In the genomic region with DNA sequence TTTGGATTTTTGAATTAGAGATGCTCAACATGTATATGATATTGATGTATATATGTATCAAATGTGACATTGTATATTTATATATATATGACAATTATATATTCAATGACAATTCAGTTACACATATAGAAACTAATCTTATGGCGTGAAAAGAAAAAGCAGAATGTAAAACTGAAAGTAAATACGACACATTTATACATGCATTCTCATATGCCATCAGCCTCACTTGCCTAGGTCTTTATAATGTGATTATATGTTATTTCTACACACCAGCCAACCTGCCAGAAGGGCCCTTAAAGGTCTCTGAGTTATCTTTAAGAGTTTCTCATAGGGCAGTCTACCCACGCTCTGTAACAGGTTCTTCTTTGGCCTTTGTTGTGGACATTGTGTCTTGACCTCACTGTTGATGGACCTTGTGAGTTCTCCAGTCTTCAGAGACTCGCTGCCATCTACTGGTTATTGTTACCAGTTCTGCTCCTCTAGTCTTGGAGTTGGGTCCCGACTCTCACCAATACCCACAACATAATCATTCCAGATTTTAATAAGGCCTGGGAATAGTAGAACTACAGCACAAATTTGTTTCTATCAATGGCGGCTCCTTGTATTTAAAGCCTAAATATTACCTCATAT, we compare ENCODE assay signal across 8 cellular contexts.
DNase-seq lines count a peak whose midpoint lies in the region; ATAC-seq and TF ChIP-seq lines count a peak whose summit lies in the region.

No MANE protein-coding gene starts in this region.

- peak; percentile 24 for TF ChIP-seq CTCF in AG04449 (IDR thresholded peaks at IDR 0.05; ENCODE audit: insufficient read depth, low read length, missing control alignments)

- H3K4me1 Mint-ChIP-seq in stimulated activated naive B cell treated with anti-CD40 and anti-IgM and Interleukin-4, amounts not matched to agents 10 μg/mL and 1 μg/mL and 100 μg/mL, for 72 hours: peaks cover 0 to 10% of the 10 kb centered on the region in 2 donors

- DNase-seq in AG04449 (ENCODE audit: low read depth, low spot score) (no peak), NT2/D1 (ENCODE audit: low read depth, low spot score) (peak; percentile 32), head of caudate nucleus (peak in 26 of 42 donors; percentile 6 to 79 (median 42))
- DNase-seq in stimulated activated naive B cell treated with anti-CD40 and anti-IgM and Interleukin-4, amounts not matched to agents 10 μg/mL and 1 μg/mL and 100 μg/mL, for 72 hours: no peak
- DNase-seq in stimulated activated CD4-positive, alpha-beta T cell treated with anti-CD3 and anti-CD28 coated beads, Interleukin-15, amount 100 ng/mL, for 24 hours: no peak
- no peak for DNase-seq in activated CD4-positive, alpha-beta T cell treated with anti-CD3 and anti-CD28 coated beads for 1 hour

- no peaks in the 10 kb centered on the region for H3K27me3 ChIP-seq in NT2/D1 (ENCODE audit: insufficient read depth, insufficient read length)

- no peaks in the 10 kb centered on the region for H3K36me3 Mint-ChIP-seq in stimulated activated naive B cell treated with anti-CD40 and anti-IgM and Interleukin-4, amounts not matched to agents 10 μg/mL and 1 μg/mL and 100 μg/mL, for 72 hours

- no peak overlapping the region for H3K27ac Mint-ChIP-seq in stimulated activated naive B cell treated with anti-CD40 and anti-IgM and Interleukin-4, amounts not matched to agents 10 μg/mL and 1 μg/mL and 100 μg/mL, for 72 hours

- H3K4me3 Mint-ChIP-seq in stimulated activated naive B cell treated with anti-CD40 and anti-IgM and Interleukin-4, amounts not matched to agents 10 μg/mL and 1 μg/mL and 100 μg/mL, for 72 hours: no peak overlapping the region

- H3K4me3 ChIP-seq in AG04449 (ENCODE audit: low read depth, low read length) (no peak overlapping the region), NT2/D1 (ENCODE audit: insufficient read length, low read depth) (no peak overlapping the region)

- no peaks in the 10 kb centered on the region for H3K27me3 Mint-ChIP-seq in stimulated activated naive B cell treated with anti-CD40 and anti-IgM and Interleukin-4, amounts not matched to agents 10 μg/mL and 1 μg/mL and 100 μg/mL, for 72 hours

- H3K4me1 ChIP-seq in NT2/D1 (ENCODE audit: insufficient read depth, insufficient read length): no peaks in the 10 kb centered on the region

- peaks cover 0 to under 1% of the 10 kb centered on the region in 2 donors for H3K9me3 Mint-ChIP-seq in stimulated activated naive B cell treated with anti-CD40 and anti-IgM and Interleukin-4, amounts not matched to agents 10 μg/mL and 1 μg/mL and 100 μg/mL, for 72 hours

- CTCF ChIA-PET in AG04449 (lab: Yijun Ruan, JAX): no interaction called here

- H3K36me3 ChIP-seq in NT2/D1 (ENCODE audit: insufficient read depth, insufficient read length, low read length): no peaks in the 10 kb centered on the region

- H3K9ac ChIP-seq in NT2/D1 (ENCODE audit: insufficient read length, low read depth): no peak overlapping the region

- peak; percentile 92 for ATAC-seq in GM18907 (IDR thresholded peaks at IDR 0.05; ENCODE audit: unreplicated experiment)
- ATAC-seq in HG03097 (IDR thresholded peaks at IDR 0.05; ENCODE audit: low FRiP score, unreplicated experiment): peak; percentile 89
- ATAC-seq in stimulated activated naive B cell treated with anti-CD40 and anti-IgM and Interleukin-4, amounts not matched to agents 10 μg/mL and 1 μg/mL and 100 μg/mL, for 72 hours (replicated peaks): peak; percentile 53 to 58

- intact Hi-C loops in head of caudate nucleus (cut with DNase I): loop anchor here (10.0 kb wide), 1 partner anchor 252 kb away; no protein-coding TSS in a partner anchor

- H3K9me3 ChIP-seq in NT2/D1 (ENCODE audit: insufficient read depth, low read length): no peaks in the 10 kb centered on the region

- POLR2A ChIA-PET in AG04449 (lab: Yijun Ruan, JAX): no interaction called here

Comparison
In these comparisons a context has a peak if more than half of its experiments do, and no peak if none do; other contexts are left out.
1. DNase-seq: peak in NT2/D1 (single experiment) and head of caudate nucleus (26 of 42); none in AG04449 (single experiment), stimulated activated naive B cell treated with anti-CD40 and anti-IgM and Interleukin-4, amounts not matched to agents 10 μg/mL and 1 μg/mL and 100 μg/mL, for 72 hours (single experiment), stimulated activated CD4-positive, alpha-beta T cell treated with anti-CD3 and anti-CD28 coated beads, Interleukin-15, amount 100 ng/mL, for 24 hours (single experiment) and activated CD4-positive, alpha-beta T cell treated with anti-CD3 and anti-CD28 coated beads for 1 hour (single experiment).
2. Peak in every context shown above with its lines, with median percentiles within 50 percentile points of each other: ATAC-seq.